Comparison of ENCODE assay signal across 8 cellular contexts in genomic region chr2:9799729-9800632, GRCh38. TPM values are rescaled to one million over a fixed set of nuclear protein-coding genes. Genes with fewer than 3 reads are reported as not detected.
DNase-seq lines count a peak whose midpoint lies in the region; ATAC-seq lines count a peak whose summit lies in the region.

No MANE protein-coding gene starts in this region.

- H3K4me3 ChIP-seq in esophagus (ENCODE audit: low read depth in 1 of 2, low read length in 2 of 2): no peak overlapping the region

- H3K36me3 Mint-ChIP-seq in naive B cell: no peaks in the 10 kb centered on the region
- peaks cover 6% of the 10 kb centered on the region for H3K36me3 Mint-ChIP-seq in stimulated activated effector memory CD8-positive, alpha-beta T cell treated with anti-CD3 and anti-CD28 coated beads, Interleukin-12 subunit alpha, Interleukin-12 subunit beta, amount 100 ng/mL, for 72 hours

- DNase-seq in Caki2 (ENCODE audit: low read depth): peak; percentile 84
- peak; percentile 51 for DNase-seq in HS-27A (ENCODE audit: low read depth)
- DNase-seq in OCI-M1 (lab: John Stamatoyannopoulos, UW): peak; percentile 92
- DNase-seq in activated T-cell treated with anti-CD3 and anti-CD28 coated beads for 24 hours (ENCODE audit: low read depth): peak; percentile 80
- peak; percentile 72 for DNase-seq in naive B cell
- peak; percentile 95 to 97 for DNase-seq in stimulated activated effector memory CD8-positive, alpha-beta T cell treated with anti-CD3 and anti-CD28 coated beads, Interleukin-12 subunit alpha, Interleukin-12 subunit beta, amount 100 ng/mL, for 72 hours (ENCODE audit: low spot score in 2 of 2)

- peaks cover 12 to 17% (median 14%) of the 10 kb centered on the region in 3 donors for H3K4me1 Mint-ChIP-seq in naive B cell
- peaks cover 42% of the 10 kb centered on the region for H3K4me1 Mint-ChIP-seq in stimulated activated effector memory CD8-positive, alpha-beta T cell treated with anti-CD3 and anti-CD28 coated beads, Interleukin-12 subunit alpha, Interleukin-12 subunit beta, amount 100 ng/mL, for 72 hours

- no peaks in the 10 kb centered on the region for H3K27me3 ChIP-seq in esophagus (ENCODE audit: control insufficient read depth in 1 of 2, insufficient read depth in 2 of 2, low read length in 2 of 2)

- H3K4me3 Mint-ChIP-seq in naive B cell: peak overlapping the region in 7 of 8 donors; percentile 28 to 84 (median 65)
- H3K4me3 Mint-ChIP-seq in stimulated activated effector memory CD8-positive, alpha-beta T cell treated with anti-CD3 and anti-CD28 coated beads, Interleukin-12 subunit alpha, Interleukin-12 subunit beta, amount 100 ng/mL, for 72 hours: peak overlapping the region; percentile 70

- in situ Hi-C loops in Caki2 (cut with HindIII; ENCODE audit: low pct_unique_long_range_greater_than_20kb, low sequenced_read_pairs): loop anchor here (25.0 kb wide), 2 partner anchors 162 to 237 kb away; partner anchors contain the start of genes GRHL1 and KLF11

- WGBS in esophagus, 2 donors: 21 to 23% methylated on average over 14 of the region's 14 CpGs

- peaks cover 0 to 6% (median 0%) of the 10 kb centered on the region in 7 donors for H3K9me3 Mint-ChIP-seq in naive B cell
- H3K9me3 Mint-ChIP-seq in stimulated activated effector memory CD8-positive, alpha-beta T cell treated with anti-CD3 and anti-CD28 coated beads, Interleukin-12 subunit alpha, Interleukin-12 subunit beta, amount 100 ng/mL, for 72 hours: no peaks in the 10 kb centered on the region

- H3K4me1 ChIP-seq in esophagus (ENCODE audit: control insufficient read depth in 2 of 2, insufficient read depth in 2 of 2, low read length in 1 of 2): peaks cover 3 to 40% of the 10 kb centered on the region in 2 donors

- peak overlapping the region in 5 of 6 donors; percentile 6 to 90 (median 35) for H3K27ac Mint-ChIP-seq in naive B cell
- H3K27ac Mint-ChIP-seq in stimulated activated effector memory CD8-positive, alpha-beta T cell treated with anti-CD3 and anti-CD28 coated beads, Interleukin-12 subunit alpha, Interleukin-12 subunit beta, amount 100 ng/mL, for 72 hours: peak overlapping the region; percentile 89

- H3K27me3 Mint-ChIP-seq in naive B cell: peaks cover 5 to 12% (median 11%) of the 10 kb centered on the region in 3 donors

- H3K9me3 ChIP-seq in esophagus (ENCODE audit: control insufficient read depth in 2 of 2, insufficient read depth in 1 of 2, low read depth in 1 of 2, low read length in 1 of 2): no peaks in the 10 kb centered on the region

- H3K36me3 ChIP-seq in esophagus (ENCODE audit: control insufficient read depth in 2 of 2, insufficient read depth in 2 of 2, low read length in 1 of 2): no peaks in the 10 kb centered on the region

- ATAC-seq in GM21360 (IDR thresholded peaks at IDR 0.05; ENCODE audit: unreplicated experiment) (peak; percentile 73), naive B cell (ENCODE audit: low read depth in 2 of 2) (peak; percentile 95)
- peak; percentile 74 for ATAC-seq in stimulated activated effector memory CD8-positive, alpha-beta T cell treated with anti-CD3 and anti-CD28 coated beads, Interleukin-12 subunit alpha, Interleukin-12 subunit beta, amount 100 ng/mL, for 72 hours

- peak overlapping the region; percentile 98 to 99 for H3K27ac ChIP-seq in esophagus (ENCODE audit: low read depth in 2 of 2, low read length in 1 of 2)

RNA-seq across cellular contexts. Expression of gene TAF1B, which starts 43.3 kb away (rescaled TPM):
- 19.4 and 44.9 TPM in 2 replicates for total RNA-seq in Caki2 (2014; rRNA removed; shearing (Covaris generic); ENCODE audit: low replicate concordance)
- polyA plus RNA-seq in esophagus: 1 to 10 TPM; 5.7 to 7.9 TPM
- polyA plus RNA-seq in naive B cell (ENCODE audit: low read depth in 6 of 6): 10 to 100 TPM in 1 of 6 donors, 1 to 10 TPM in 5; 3.4 to 16.5 (median 7.7) TPM
